ENCODE assay signal across 17 cellular contexts in genomic region chr6:110360671-110361070, GRCh38. TPM values are rescaled to one million over a fixed set of nuclear protein-coding genes. Genes with fewer than 3 reads are reported as not detected.
DNase-seq lines count a peak whose midpoint lies in the region; ATAC-seq, FAIRE-seq and TF ChIP-seq lines count a peak whose summit lies in the region.
"Had no signal": no experiment of that assay in that cellular context is flagged by ENCODE, and none has a peak within 500 bp of the region (broad histone marks: within the 10 kb centered on the region; RNA-seq: fewer than 3 reads in every experiment).

No MANE protein-coding gene starts in this region.

- H3K36me3 Mint-ChIP-seq in nephron (ENCODE audit: low read depth), result no peaks in the 10 kb centered on the region
- H3K36me3 Mint-ChIP-seq: CD4-positive, alpha-beta memory T cell had no signal

- H3K27ac ChIP-seq in heart right ventricle, result no peak overlapping the region
- H3K27ac ChIP-seq: SJCRH30 had no signal

- no peaks in the 10 kb centered on the region for H3K9me3 ChIP-seq in heart right ventricle
- H3K9me3 ChIP-seq: SJCRH30 had no signal

- peak; percentile 33 for DNase-seq in RCC 7860 (ENCODE audit: low spot score)
- peak; percentile 87 for DNase-seq in kidney epithelial cell (ENCODE audit: low read depth)
- DNase-seq in urothelium cell line (ENCODE audit: low spot score), result no peak
- DNase-seq in heart right ventricle, result no peak
- DNase-seq in NCI-H2171 treated with DMSO at 0.1 percent for 48 hours (lab: John Stamatoyannopoulos, UW), result no peak
- no peak for DNase-seq in ureter (ENCODE audit: low spot score)
- DNase-seq: CD4-positive, alpha-beta memory T cell; DMS79; H9; MM.1S; NCI-H1105; NCI-H1694; NCI-H2107; NCI-H748 treated with DMSO at 0.1 percent for 48 hours; PC-3; SJCRH30 had no signal

- peak overlapping the region; percentile 86 to 96 (median 86) for H3K27ac Mint-ChIP-seq in nephron
- H3K27ac Mint-ChIP-seq: CD4-positive, alpha-beta memory T cell; H9 had no signal

- H3K4me1 Mint-ChIP-seq in nephron, result peaks cover 41% of the 10 kb centered on the region

- no peak overlapping the region for H3K4me3 ChIP-seq in kidney epithelial cell (ENCODE audit: low read depth, low read length)
- no peak overlapping the region for H3K4me3 ChIP-seq in heart right ventricle
- H3K4me3 ChIP-seq: SJCRH30 had no signal

- TF ChIP-seq CTCF in kidney epithelial cell (IDR thresholded peaks at IDR 0.05; ENCODE audit: insufficient read depth, low read length, poor library complexity, severe bottlenecking) (no peak), nephron (IDR thresholded peaks at IDR 0.05; ENCODE audit: unreplicated experiment in 3 of 3) (no peak), heart right ventricle (IDR thresholded peaks at IDR 0.05) (no peak)

- H3K4me3 Mint-ChIP-seq in nephron, result peak overlapping the region in 2 of 3 experiments; percentile 23 to 66
- H3K4me3 Mint-ChIP-seq: CD4-positive, alpha-beta memory T cell; H9 had no signal

- H3K36me3 ChIP-seq in kidney epithelial cell (ENCODE audit: control insufficient read depth, insufficient read depth, low read length), result no peaks in the 10 kb centered on the region
- H3K36me3 ChIP-seq in heart right ventricle, result no peaks in the 10 kb centered on the region
- H3K36me3 ChIP-seq: SJCRH30 had no signal

- FAIRE-seq in RCC 7860 (lab: Jason Lieb, UNC), result peak; percentile 20
- no peak for FAIRE-seq in urothelium cell line (lab: Jason Lieb, UNC)

- no peak for ATAC-seq in heart right ventricle
- ATAC-seq: PC-3 had no signal

- H3K4me1 ChIP-seq in heart right ventricle, result peaks cover 0 to 20% (median 4%) of the 10 kb centered on the region in 9 donors
- H3K4me1 ChIP-seq: SJCRH30 had no signal

- peaks cover 3% of the 10 kb centered on the region for H3K27me3 Mint-ChIP-seq in nephron (ENCODE audit: low read depth)

- WGBS in heart right ventricle, 2 donors, result 76 to 78% methylated on average over 3 of the region's 3 CpGs

- intact Hi-C loops in heart right ventricle (cut with DNase I), result no loop called here

- H3K27me3 ChIP-seq in kidney epithelial cell (ENCODE audit: control insufficient read depth, insufficient read depth, low read length) (peaks cover 12% of the 10 kb centered on the region), heart right ventricle (peaks cover 0 to 62% (median 22%) of the 10 kb centered on the region in 7 donors)
- H3K27me3 ChIP-seq: SJCRH30 had no signal

- peaks cover 10% of the 10 kb centered on the region for H3K9me3 Mint-ChIP-seq in nephron

RNA-seq across cellular contexts. Expression of gene METTL24, which starts 2.5 kb away (rescaled TPM):
- total RNA-seq in kidney epithelial cell, result 1.2 and 2.3 TPM in 2 replicates
- total RNA-seq in heart right ventricle, result 1 to 10 TPM in 9 of 10 donors, under 1 TPM in 1; 0.89 to 2.4 (median 1.6) TPM
- under 1 TPM in 1 of 2 donors, not detected in 1; 0.07 TPM for polyA plus RNA-seq in heart right ventricle
- total RNA-seq in ureter, result 8.1 TPM
- total RNA-seq: PC-3, SJCRH30 had no signal

RNA-seq across cellular contexts. Expression of gene DDO, which starts 54.7 kb away (rescaled TPM):
- total RNA-seq in kidney epithelial cell (0.07 and 0.29 TPM in 2 replicates), heart right ventricle (10 to 100 TPM; 17.8 to 30.0 (median 26.3) TPM), ureter (0.42 TPM)
- 10 to 100 TPM in 1 of 2 donors, 1 to 10 TPM in 1; 7.6 to 11.0 TPM for polyA plus RNA-seq in heart right ventricle
- total RNA-seq: CD4-positive, alpha-beta memory T cell; H9; PC-3 had no signal
- polyA plus RNA-seq: CD4-positive, alpha-beta memory T cell had no signal

Comparison
In these comparisons a context has a peak if more than half of its experiments do, and no peak if none do; other contexts are left out.
1. DNase-seq: peak in RCC 7860 (single experiment) and kidney epithelial cell (single experiment); none in urothelium cell line (single experiment), heart right ventricle (0 of 2), NCI-H2171 treated with DMSO at 0.1 percent for 48 hours (single experiment) and ureter (single experiment).
2. RNA of gene DDO, which starts 54.7 kb away (total RNA-seq): 17.8 to 30.0 TPM in heart right ventricle; 0.42 TPM in ureter (single experiment) and 0.07 to 0.29 TPM in kidney epithelial cell; every median in the first group is over 10 times any median in the second.